ENCODE assay signal across 11 cellular contexts in the genomic region with DNA sequence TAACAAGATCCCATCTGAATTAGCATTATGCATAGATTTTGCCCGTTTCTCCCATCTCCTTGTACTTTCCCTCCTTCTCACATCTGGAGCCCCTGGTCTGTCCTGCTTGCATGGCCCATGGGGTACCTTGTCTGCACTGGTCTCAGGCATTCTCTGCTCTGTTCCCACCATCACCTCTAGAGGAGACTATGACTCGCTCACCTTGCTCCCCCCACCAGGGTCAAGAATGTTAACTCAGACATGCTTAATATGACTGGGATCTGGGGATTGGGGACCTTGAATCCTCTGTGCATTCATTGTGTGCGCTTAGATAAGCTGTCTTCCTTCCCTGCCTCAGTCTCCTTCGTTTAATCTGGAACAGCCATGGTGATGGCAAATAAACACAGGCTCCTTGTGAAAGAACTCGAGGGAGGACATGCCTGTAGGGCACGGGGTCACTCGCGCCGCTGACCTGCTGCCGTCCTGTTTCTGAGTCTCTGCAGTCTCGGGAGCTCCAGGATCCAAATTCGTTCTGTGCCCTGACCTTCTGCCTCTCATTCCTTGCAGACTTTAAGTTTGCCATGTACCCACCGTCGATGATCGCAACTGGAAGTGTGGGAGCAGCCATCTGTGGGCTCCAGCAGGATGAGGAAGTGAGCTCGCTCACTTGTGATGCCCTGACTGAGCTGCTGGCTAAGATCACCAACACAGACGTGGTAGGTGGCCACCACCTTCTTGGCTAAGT. TPM values are rescaled to one million over a fixed set of nuclear protein-coding genes. Genes with fewer than 3 reads are reported as not detected.
A peak's percentile ranks its signal among the peaks of the same experiment; 100 is the strongest.
DNase-seq lines count a peak whose midpoint lies in the region; ATAC-seq and TF ChIP-seq lines count a peak whose summit lies in the region.
"Had no signal": no experiment of that assay in that cellular context is flagged by ENCODE, and none has a peak within 500 bp of the region (broad histone marks: within the 10 kb centered on the region; RNA-seq: fewer than 3 reads in every experiment).

No MANE protein-coding gene starts in this region.

- H3K27ac ChIP-seq in adrenal gland: peak overlapping the region in 4 of 5 donors; percentile 50 to 85 (median 63)
- peak overlapping the region in 3 of 4 donors; percentile 19 to 85 (median 65) for H3K27ac ChIP-seq in tibial nerve
- H3K27ac ChIP-seq: SJSA1 had no signal

- WGBS in adrenal gland, 4 donors: 59 to 73% (median 66%) methylated on average over 14 to 17 of the region's 17 CpGs
- 62 to 71% methylated on average over 17 of the region's 17 CpGs for WGBS in tibial nerve, 2 donors

- TF ChIP-seq EP300 in tibial nerve (IDR thresholded peaks at IDR 0.05): no peak

- TF ChIP-seq POLR2A in adrenal gland (IDR thresholded peaks at IDR 0.05) (no peak), tibial nerve (IDR thresholded peaks at IDR 0.05) (no peak)

- H3K4me1 ChIP-seq in adrenal gland (replicated peaks in 1 of 2): peaks cover 47 to 59% of the 10 kb centered on the region in 2 donors
- H3K4me1 ChIP-seq in tibial nerve: peaks cover 0 to 73% (median 37%) of the 10 kb centered on the region in 4 donors
- H3K4me1 ChIP-seq: SJSA1 had no signal

- H3K4me3 Mint-ChIP-seq in memory B cell: no peak overlapping the region

- H3K36me3 ChIP-seq in adrenal gland (replicated peaks in 1 of 2): peaks cover 0 to 71% of the 10 kb centered on the region in 2 donors
- peaks cover 3 to 48% (median 9%) of the 10 kb centered on the region in 3 donors for H3K36me3 ChIP-seq in tibial nerve
- H3K36me3 ChIP-seq: SJSA1 had no signal

- no peak overlapping the region for H3K4me3 ChIP-seq in adrenal gland
- H3K4me3 ChIP-seq in tibial nerve: no peak overlapping the region
- H3K4me3 ChIP-seq: mucosa of descending colon, SJSA1 had no signal

- no peaks in the 10 kb centered on the region for H3K9me3 Mint-ChIP-seq in memory B cell

- H3K9me3 ChIP-seq in adrenal gland (replicated peaks in 1 of 3): no peaks in the 10 kb centered on the region
- no peaks in the 10 kb centered on the region for H3K9me3 ChIP-seq in tibial nerve
- H3K9me3 ChIP-seq: mucosa of descending colon, SJSA1 had no signal

- H3K27me3 ChIP-seq in adrenal gland: no peaks in the 10 kb centered on the region
- H3K27me3 ChIP-seq in tibial nerve: no peaks in the 10 kb centered on the region

- peak overlapping the region; percentile 73 for H3K27ac Mint-ChIP-seq in memory B cell

- intact Hi-C loops in adrenal gland (cut with DNase I): loop anchor here in 1 of 2 donors (10.0 kb wide), 1 partner anchor 404 kb away; no protein-coding TSS in a partner anchor

- TF ChIP-seq CTCF in adrenal gland (IDR thresholded peaks at IDR 0.05) (no peak), tibial nerve (IDR thresholded peaks at IDR 0.05) (no peak)

- H3K4me1 Mint-ChIP-seq in memory B cell: peaks cover 33% of the 10 kb centered on the region

- peak; percentile 64 for DNase-seq in activated effector memory CD4-positive, alpha-beta T cell treated with anti-CD3 and anti-CD28 coated beads, Interleukin-2, amount 50 U/mL, for 16 hours
- no peak for DNase-seq in activated effector memory CD4-positive, alpha-beta T cell treated with Interleukin-2 at 50 U/mL for 16 hours
- DNase-seq in adrenal gland: peak in 1 of 7 donors; percentile 17
- no peak for DNase-seq in memory B cell (ENCODE audit: low spot score in 2 of 2)
- DNase-seq in tibial nerve (ENCODE audit: low spot score in 2 of 2): no peak
- no peak for DNase-seq in hepatic stellate cell (ENCODE audit: low spot score)
- no peak for DNase-seq in NCI-H1436 treated with DMSO at 0.1 percent for 48 hours (lab: John Stamatoyannopoulos, UW)
- DNase-seq: stimulated activated CD4-positive, alpha-beta T cell treated with anti-CD3 and anti-CD28 coated beads, Interleukin-4, amount 100 ng/mL, for 1 hour had no signal

- H3K27me3 Mint-ChIP-seq in memory B cell: no peaks in the 10 kb centered on the region

- ATAC-seq in memory B cell (ENCODE audit: low read depth) (no peak), HG03045 (IDR thresholded peaks at IDR 0.05; ENCODE audit: unreplicated experiment) (no peak)

- peaks cover 41% of the 10 kb centered on the region for H3K36me3 Mint-ChIP-seq in memory B cell

RNA-seq across cellular contexts. Expression of a gene that starts 14.9 kb away (rescaled TPM):
- total RNA-seq in adrenal gland: 100 to 1,000 TPM; 213 to 428 (median 259) TPM
- polyA plus RNA-seq in adrenal gland: 10 to 100 TPM; 28.4 to 53.9 (median 47.4) TPM
- 100 to 1,000 TPM in 1 of 4 donors, 10 to 100 TPM in 3; 84.1 to 124 (median 89.7) TPM for total RNA-seq in tibial nerve

RNA-seq across cellular contexts. Expression of a gene that starts 32.6 kb away (rescaled TPM):
- 10 to 100 TPM in 5 of 8 donors, 1 to 10 TPM in 3; 2.5 to 20.5 (median 11.9) TPM for total RNA-seq in adrenal gland
- 10 to 100 TPM in 1 of 3 donors, 1 to 10 TPM in 2; 2.5 to 28.2 (median 5.1) TPM for polyA plus RNA-seq in adrenal gland
- total RNA-seq in tibial nerve: 1 to 10 TPM; 1.8 to 4.4 (median 2.5) TPM
